ENCODE assay signal across 13 cellular contexts in the genomic region with DNA sequence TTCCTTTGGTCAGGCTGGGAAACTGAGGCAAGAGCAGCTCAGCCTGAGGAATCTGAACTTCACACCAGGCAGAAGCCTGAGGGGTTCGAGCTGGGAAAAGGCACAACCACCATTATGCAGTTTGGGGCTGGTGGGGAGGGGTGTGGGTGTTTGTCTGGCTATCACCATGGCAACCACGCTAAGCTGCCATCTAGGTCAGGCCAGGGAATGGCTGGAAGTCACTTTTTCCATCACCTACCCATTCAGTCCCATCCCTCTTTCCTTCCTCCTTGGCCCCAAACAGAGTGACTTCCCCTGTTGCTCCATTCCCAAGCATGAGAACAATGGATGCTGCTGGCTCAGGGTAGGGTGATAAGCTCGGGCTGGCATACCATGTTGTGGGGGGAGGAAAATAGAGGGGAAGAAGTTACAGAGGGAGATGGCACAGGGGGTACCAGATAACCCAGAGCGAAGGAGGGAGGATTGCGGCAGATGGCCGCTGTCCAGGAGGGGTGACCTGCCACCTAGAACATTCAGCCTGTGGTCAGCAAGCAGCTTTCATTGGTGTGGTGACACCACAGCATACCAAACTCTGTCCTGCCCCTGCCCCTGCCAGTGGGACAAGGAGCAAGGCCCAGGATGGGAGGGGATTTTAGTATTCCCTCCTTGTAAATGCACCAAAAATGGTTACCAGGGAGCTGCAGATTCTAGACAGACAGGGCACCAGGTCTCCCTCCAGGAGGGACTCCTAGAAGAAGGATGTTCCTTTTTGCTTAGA. TPM values are rescaled to one million over a fixed set of nuclear protein-coding genes. Genes with fewer than 3 reads are reported as not detected.
A peak's percentile ranks its signal among the peaks of the same experiment; 100 is the strongest.
DNase-seq lines count a peak whose midpoint lies in the region; ATAC-seq and TF ChIP-seq lines count a peak whose summit lies in the region.
"Had no signal": no experiment of that assay in that cellular context is flagged by ENCODE, and none has a peak within 500 bp of the region (broad histone marks: within the 10 kb centered on the region; RNA-seq: fewer than 3 reads in every experiment).

No MANE protein-coding gene starts in this region.

- no peaks in the 10 kb centered on the region for H3K27me3 ChIP-seq in right cardiac atrium (ENCODE audit: control insufficient read depth, insufficient read depth)
- H3K27me3 ChIP-seq: right lobe of liver had no signal

- no peak for TF ChIP-seq CTCF in RWPE1 (conservative IDR thresholded peaks at IDR 0.05; ENCODE audit: low read depth)

- POLR2A ChIA-PET in RWPE1 (lab: Yijun Ruan, JAX; ENCODE audit: low non-redundant PET) = interaction anchor here (2.0 kb wide), 1 partner anchor 73 kb away, joined by 5 read pairs; no protein-coding TSS in a partner anchor

- H3K4me3 ChIP-seq in right cardiac atrium (ENCODE audit: low read length) = no peak overlapping the region
- H3K4me3 ChIP-seq: right lobe of liver had no signal

- peaks cover 6% of the 10 kb centered on the region for H3K4me1 ChIP-seq in right cardiac atrium (ENCODE audit: control insufficient read depth, insufficient read depth, low read length)

- CTCF ChIA-PET in RWPE1 (lab: Yijun Ruan, JAX) = no interaction called here

- peak; percentile 81 for DNase-seq in H4 (ENCODE audit: low spot score)
- no peak for DNase-seq in RWPE1 (ENCODE audit: low spot score)
- peak in 2 of 3 donors; percentile 74 for DNase-seq in right cardiac atrium
- peak; percentile 25 for DNase-seq in retina
- no peak for DNase-seq in effector CD8-positive, alpha-beta T cell (lab: John Stamatoyannopoulos, UW)
- DNase-seq in activated CD4-positive, alpha-beta T cell treated with anti-CD3 and anti-CD28 coated beads, Interleukin-2, amount 50 U/mL, for 4 hours = no peak
- DNase-seq in stimulated activated CD4-positive, alpha-beta T cell treated with anti-CD3 and anti-CD28 coated beads, Interleukin-1b, Interleukin-23, amount 100 ng/mL, for 48 hours = no peak
- no peak for DNase-seq in OCI-M1 (lab: John Stamatoyannopoulos, UW)
- DNase-seq: CD4-positive, alpha-beta T cell; central memory CD4-positive, alpha-beta T cell; HFFc6; RPMI8226 had no signal

- intact Hi-C loops in right cardiac atrium (cut with DNase I) = loop anchor here in 1 of 4 donors (2.0 kb wide), 1 partner anchor 71 kb away; no protein-coding TSS in a partner anchor

- H3K27ac ChIP-seq in RWPE1 = peak overlapping the region; percentile 91
- H3K27ac ChIP-seq in right cardiac atrium (ENCODE audit: low read length) = peak overlapping the region; percentile 9
- H3K27ac ChIP-seq: right lobe of liver had no signal

- 56% methylated on average over 6 of the region's 6 CpGs for WGBS in right cardiac atrium

- ATAC-seq in right cardiac atrium = peak; percentile 45 to 78
- ATAC-seq: right lobe of liver had no signal

- no peaks in the 10 kb centered on the region for H3K9me3 ChIP-seq in right cardiac atrium (ENCODE audit: control insufficient read depth, low read length)
- H3K9me3 ChIP-seq: right lobe of liver had no signal

RNA-seq across cellular contexts. Expression of a gene that starts 36.4 kb away (rescaled TPM):
- 0.10 TPM in 1 of 2 replicates, not detected in the other for total RNA-seq in H4 (2014; rRNA removed; shearing (Covaris generic))
- under 1 TPM in 1 of 4 donors, not detected in 3; 0.64 TPM for total RNA-seq in right cardiac atrium
- polyA plus RNA-seq in right cardiac atrium = 1.5 TPM
- total RNA-seq: CD4-positive, alpha-beta T cell; HFFc6 had no signal

Comparison
In these comparisons a context has a peak if more than half of its experiments do, and no peak if none do; other contexts are left out.
1. DNase-seq: peak in H4 (single experiment), right cardiac atrium (2 of 3) and retina (single experiment); none in RWPE1 (single experiment), effector CD8-positive, alpha-beta T cell (single experiment), activated CD4-positive, alpha-beta T cell treated with anti-CD3 and anti-CD28 coated beads, Interleukin-2, amount 50 U/mL, for 4 hours (0 of 2), stimulated activated CD4-positive, alpha-beta T cell treated with anti-CD3 and anti-CD28 coated beads, Interleukin-1b, Interleukin-23, amount 100 ng/mL, for 48 hours (single experiment) and OCI-M1 (single experiment).